9 cellular contexts compared by ENCODE assay signal in genomic region chr19:996051-996838, GRCh38. TPM values are rescaled to one million over a fixed set of nuclear protein-coding genes. Genes with fewer than 3 reads are reported as not detected.
DNase-seq lines count a peak whose midpoint lies in the region; ATAC-seq and TF ChIP-seq lines count a peak whose summit lies in the region.
"Had no signal": no experiment of that assay in that cellular context is flagged by ENCODE, and none has a peak within 500 bp of the region (broad histone marks: within the 10 kb centered on the region; RNA-seq: fewer than 3 reads in every experiment).

No MANE protein-coding gene starts in this region.

- DNase-seq in H4 (ENCODE audit: low spot score) (peak; percentile 58), RKO (ENCODE audit: low spot score) (peak; percentile 63), activated gamma-delta T cell (lab: John Stamatoyannopoulos, UW) (peak; percentile 98), iPS-NIHi7 (ENCODE audit: extremely low spot score) (peak; percentile 55), lower leg skin (ENCODE audit: low spot score in 2 of 2) (no peak)
- peak; percentile 36 to 52 for DNase-seq in stimulated activated CD8-positive, alpha-beta memory T cell treated with anti-CD3 and anti-CD28 coated beads, Interleukin-2, amount 100 ng/mL, for 1 hour (ENCODE audit: low read depth in 2 of 2)

- intact Hi-C loops in lower leg skin (cut with DNase I; ENCODE audit: low total_unique reads) = no loop called here

- no peak for TF ChIP-seq POLR2A in lower leg skin (IDR thresholded peaks at IDR 0.05)

- ATAC-seq in HG03159 (IDR thresholded peaks at IDR 0.05; ENCODE audit: unreplicated experiment) = no peak

- no peak overlapping the region for H3K4me3 ChIP-seq in lower leg skin (ENCODE audit: low read depth, poor library complexity, severe bottlenecking)

- TF ChIP-seq CTCF in lower leg skin (IDR thresholded peaks at IDR 0.05) = no peak

- WGBS in lower leg skin, 2 donors = 12 to 19% methylated on average over 52 to 62 of the region's 64 CpGs

RNA-seq across cellular contexts. Expression of gene GRIN3B, which starts 4.0 kb away (rescaled TPM):
- total RNA-seq in H4 (2014; rRNA removed; shearing (Covaris generic)) = 0.23 TPM in 1 of 2 replicates, not detected in the other
- total RNA-seq in lower leg skin = not detected

RNA-seq across cellular contexts. Expression of gene WDR18, which starts 12.1 kb away (rescaled TPM):
- total RNA-seq in H4 (2014; rRNA removed; shearing (Covaris generic)) = 61.9 and 77.2 TPM in 2 replicates
- total RNA-seq in lower leg skin = 10 to 100 TPM; 29.0 to 66.9 (median 39.9) TPM

RNA-seq across cellular contexts. Expression of gene TMEM259, which starts 24.7 kb away (rescaled TPM):
- total RNA-seq in H4 (2014; rRNA removed; shearing (Covaris generic)) = 57.0 and 72.5 TPM in 2 replicates
- 100 to 1,000 TPM; 180 to 299 (median 226) TPM for total RNA-seq in lower leg skin

RNA-seq across cellular contexts. Expression of gene RNU6-2, which starts 25.1 kb away (rescaled TPM):
- not detected in 2 replicates for total RNA-seq in H4 (2014; rRNA removed; shearing (Covaris generic))
- total RNA-seq in lower leg skin = not detected
- total RNA-seq: renal cortical epithelial cell, SK-MEL-5 had no signal

RNA-seq across cellular contexts. Expression of gene CNN2, which starts 30.2 kb away (rescaled TPM):
- 111 and 123 TPM in 2 replicates for total RNA-seq in H4 (2014; rRNA removed; shearing (Covaris generic))
- total RNA-seq in lower leg skin = 10 to 100 TPM; 71.2 to 86.5 (median 79.7) TPM

Comparison
In these comparisons a context has a peak if more than half of its experiments do, and no peak if none do; other contexts are left out.
1. DNase-seq: peak in H4 (single experiment), RKO (single experiment), activated gamma-delta T cell (single experiment), iPS-NIHi7 (single experiment) and stimulated activated CD8-positive, alpha-beta memory T cell treated with anti-CD3 and anti-CD28 coated beads, Interleukin-2, amount 100 ng/mL, for 1 hour (2 of 2); none in lower leg skin (0 of 2).